8 cellular contexts compared by ENCODE assay signal in the genomic region with DNA sequence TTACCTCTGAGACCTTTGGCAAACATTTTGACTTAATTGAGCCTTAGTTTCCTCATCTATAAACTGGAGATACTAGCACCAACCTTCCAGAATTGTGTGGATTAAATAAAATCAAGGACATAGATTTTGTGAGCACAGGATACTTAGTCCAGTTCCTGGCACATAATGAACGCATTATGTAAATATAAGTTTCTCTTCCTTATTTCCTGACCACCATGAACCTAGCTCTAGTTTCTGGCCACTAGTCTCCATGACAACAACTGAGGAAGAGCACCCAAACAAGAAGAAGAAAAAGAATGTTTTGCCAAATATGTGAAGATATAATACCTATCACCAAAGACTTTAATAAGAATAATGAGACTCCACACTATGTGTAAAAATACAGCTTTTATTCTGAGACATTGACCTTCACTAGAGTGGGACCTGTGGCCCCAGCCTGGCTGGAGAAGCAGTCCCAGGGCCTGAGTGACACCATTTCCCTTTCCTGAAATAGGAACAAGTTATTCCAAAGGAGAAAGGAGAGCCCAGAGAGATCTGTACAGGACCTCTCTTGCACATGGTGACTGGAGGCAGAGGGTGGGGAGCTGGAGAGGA. TPM values are rescaled to one million over a fixed set of nuclear protein-coding genes. Genes with fewer than 3 reads are reported as not detected.
DNase-seq lines count a peak whose midpoint lies in the region; ATAC-seq and TF ChIP-seq lines count a peak whose summit lies in the region.

No MANE protein-coding gene starts in this region.

- no peak for TF ChIP-seq CTCF in glutamatergic neuron (IDR thresholded peaks at IDR 0.05; ENCODE audit: partially characterized antibody, unreplicated experiment)

- H3K9me3 Mint-ChIP-seq in T-cell, result no peaks in the 10 kb centered on the region
- peaks cover 13% of the 10 kb centered on the region for H3K9me3 Mint-ChIP-seq in glutamatergic neuron (ENCODE audit: unreplicated experiment)
- H3K9me3 Mint-ChIP-seq in stimulated activated naive CD8-positive, alpha-beta T cell treated with anti-CD3 and anti-CD28 coated beads, Interleukin-15, amount 100 ng/mL, for 72 hours, result no peaks in the 10 kb centered on the region

- H3K36me3 Mint-ChIP-seq in T-cell (peaks cover 44% of the 10 kb centered on the region), glutamatergic neuron (ENCODE audit: unreplicated experiment) (peaks cover 17% of the 10 kb centered on the region)

- H3K4me3 Mint-ChIP-seq in T-cell (peak overlapping the region; percentile 89 to 98 (median 90)), glutamatergic neuron (ENCODE audit: unreplicated experiment) (peak overlapping the region; percentile 97)
- peak overlapping the region; percentile 95 to 96 for H3K4me3 Mint-ChIP-seq in stimulated activated naive CD8-positive, alpha-beta T cell treated with anti-CD3 and anti-CD28 coated beads, Interleukin-15, amount 100 ng/mL, for 72 hours

- DNase-seq in NCI-H2029 (lab: John Stamatoyannopoulos, UW) (peak; percentile 21), NCI-H2029 treated with DMSO at 0.1 percent for 48 hours (lab: John Stamatoyannopoulos, UW) (no peak), T-cell (no peak), glutamatergic neuron (no peak), left lobe of liver (ENCODE audit: low spot score) (no peak)
- no peak for DNase-seq in stimulated activated naive CD8-positive, alpha-beta T cell treated with anti-CD3 and anti-CD28 coated beads, Interleukin-15, amount 100 ng/mL, for 72 hours
- DNase-seq in stimulated activated CD4-positive, alpha-beta T cell treated with anti-CD3 and anti-CD28 coated beads, Interleukin-2, amount 100 ng/mL, for 48 hours, result no peak

- POLR2A ChIA-PET in T-cell (lab: Charles Lee), result interaction anchor here (0.5 to 2.4 kb wide), 8 partner anchors 13 to 107 kb away, joined by 3 to 10 read pairs (median 4); partner anchors contain the start of genes ARHGAP30 (in 2 of the 2), DEDD (in 1 of the 2) and UFC1 (in 1 of the 2)

- H3K27ac Mint-ChIP-seq in T-cell (peak overlapping the region; percentile 98 to 100), glutamatergic neuron (ENCODE audit: unreplicated experiment) (peak overlapping the region; percentile 100)
- H3K27ac Mint-ChIP-seq in stimulated activated naive CD8-positive, alpha-beta T cell treated with anti-CD3 and anti-CD28 coated beads, Interleukin-15, amount 100 ng/mL, for 72 hours, result peak overlapping the region; percentile 100

- peaks cover 34 to 51% (median 43%) of the 10 kb centered on the region in 3 donors for H3K4me1 Mint-ChIP-seq in T-cell
- peaks cover 9% of the 10 kb centered on the region for H3K4me1 Mint-ChIP-seq in glutamatergic neuron (ENCODE audit: low read depth, unreplicated experiment)
- H3K4me1 Mint-ChIP-seq in stimulated activated naive CD8-positive, alpha-beta T cell treated with anti-CD3 and anti-CD28 coated beads, Interleukin-15, amount 100 ng/mL, for 72 hours, result peaks cover 46% of the 10 kb centered on the region

- ATAC-seq in HG02943 (IDR thresholded peaks at IDR 0.05; ENCODE audit: low read depth, unreplicated experiment), result peak; percentile 45
- ATAC-seq in T-cell (replicated peaks in 1 of 4), result no peak
- ATAC-seq in stimulated activated naive CD8-positive, alpha-beta T cell treated with anti-CD3 and anti-CD28 coated beads, Interleukin-15, amount 100 ng/mL, for 72 hours, result no peak
- no peak for ATAC-seq in left lobe of liver

- no peaks in the 10 kb centered on the region for H3K27me3 Mint-ChIP-seq in T-cell
- peaks cover 20% of the 10 kb centered on the region for H3K27me3 Mint-ChIP-seq in glutamatergic neuron (ENCODE audit: unreplicated experiment)
- H3K27me3 Mint-ChIP-seq in stimulated activated naive CD8-positive, alpha-beta T cell treated with anti-CD3 and anti-CD28 coated beads, Interleukin-15, amount 100 ng/mL, for 72 hours, result no peaks in the 10 kb centered on the region

- CTCF ChIA-PET in T-cell (lab: Charles Lee), result interaction anchor here (1.0 to 3.3 kb wide), 7 partner anchors 15 to 119 kb away, joined by 3 to 21 read pairs (median 5); partner anchors contain the start of genes ARHGAP30 (in 1 of the 2), F11R (in 1 of the 2), KLHDC9 (in 1 of the 2) and PPOX (in 1 of the 2)

RNA-seq across cellular contexts. Expression of gene USF1, which starts 0.9 kb away (rescaled TPM):
- 10 to 100 TPM; 65.4 to 96.1 (median 92.2) TPM for total RNA-seq in T-cell
- total RNA-seq in glutamatergic neuron (ENCODE audit: unreplicated experiment), result 158 TPM
- total RNA-seq in left lobe of liver, result 27.6 TPM

RNA-seq across cellular contexts. Expression of gene TSTD1, which starts 7.9 kb away (rescaled TPM):
- total RNA-seq in T-cell, result 100 to 1,000 TPM in 2 of 5 donors, 10 to 100 TPM in 3; 39.9 to 130 (median 94.8) TPM
- total RNA-seq in glutamatergic neuron (ENCODE audit: unreplicated experiment), result 24.2 TPM
- 30.7 TPM for total RNA-seq in left lobe of liver

RNA-seq across cellular contexts. Expression of gene ARHGAP30, which starts 23.0 kb away (rescaled TPM):
- 100 to 1,000 TPM; 193 to 299 (median 279) TPM for total RNA-seq in T-cell
- total RNA-seq in glutamatergic neuron (ENCODE audit: unreplicated experiment), result not detected
- 4.0 TPM for total RNA-seq in left lobe of liver

RNA-seq across cellular contexts. Expression of gene F11R, which starts 25.7 kb away (rescaled TPM):
- 10 to 100 TPM; 14.6 to 21.0 (median 18.7) TPM for total RNA-seq in T-cell
- total RNA-seq in glutamatergic neuron (ENCODE audit: unreplicated experiment), result 7.7 TPM
- total RNA-seq in left lobe of liver, result 65.4 TPM

RNA-seq across cellular contexts. Expression of gene NECTIN4, which starts 42.7 kb away (rescaled TPM):
- total RNA-seq in T-cell (under 1 TPM in 1 of 5 donors, not detected in 4; 0.06 TPM), glutamatergic neuron (ENCODE audit: unreplicated experiment) (0.39 TPM), left lobe of liver (not detected)

Comparison
In these comparisons a context has a peak if more than half of its experiments do, and no peak if none do; other contexts are left out.
1. RNA of gene ARHGAP30, which starts 23.0 kb away (total RNA-seq): 193 to 299 TPM in T-cell; 4.0 TPM in left lobe of liver (single experiment) and not detected in glutamatergic neuron (single experiment); every median in the first group is over 10 times any median in the second.
2. Peak in every context shown above with its lines, with median percentiles within 50 percentile points of each other: H3K27ac Mint-ChIP-seq and H3K4me3 Mint-ChIP-seq.